In genomic region chr2:54549430-54549829, GRCh38 we compare ENCODE assay signal across 19 cellular contexts.
DNase-seq lines count a peak whose midpoint lies in the region; ATAC-seq, FAIRE-seq and TF ChIP-seq lines count a peak whose summit lies in the region.
"Had no signal": no experiment of that assay in that cellular context is flagged by ENCODE, and none has a peak within 500 bp of the region (broad histone marks: within the 10 kb centered on the region; RNA-seq: fewer than 3 reads in every experiment).

No MANE protein-coding gene starts in this region.

- H3K4me3 ChIP-seq in breast epithelium: no peak overlapping the region
- H3K4me3 ChIP-seq in H1 (ENCODE audit: extremely low read depth in 1 of 4, insufficient read depth in 2 of 4, low read depth in 3 of 4, low read length in 4 of 4): no peak overlapping the region
- no peak overlapping the region for H3K4me3 ChIP-seq in hepatocyte
- no peak overlapping the region for H3K4me3 ChIP-seq in transverse colon
- H3K4me3 ChIP-seq: MG63 had no signal

- H3K9me3 ChIP-seq in breast epithelium (no peaks in the 10 kb centered on the region), H1 (ENCODE audit: insufficient read depth in 2 of 2, low read depth in 1 of 2, low read length in 1 of 2) (no peaks in the 10 kb centered on the region), hepatocyte (ENCODE audit: low read depth) (no peaks in the 10 kb centered on the region), transverse colon (no peaks in the 10 kb centered on the region)
- H3K9me3 ChIP-seq: MG63 had no signal

- no peak overlapping the region for H2BK120ac ChIP-seq in H1 (replicated peaks; ENCODE audit: low read depth, low read length)

- no TSS peak for BruUV-seq in MCF 10A (replicated peaks; lab: Mats Ljungman, UMichigan)

- no peak overlapping the region for H3K4ac ChIP-seq in H1 (replicated peaks; ENCODE audit: insufficient read length, low read depth, low read length)

- POLR2A ChIA-PET in MCF 10A (lab: Yijun Ruan, JAX) (interaction anchor here (0.7 to 8.0 kb wide), 9 partner anchors 9 to 117 kb away, joined by 3 to 109 read pairs (median 4); no protein-coding TSS in a partner anchor), H1 (lab: Charles Lee; ENCODE audit: partially characterized antibody) (interaction anchor here (1.9 to 5.3 kb wide), 2 partner anchors 10 to 25 kb away, joined by 4 to 28 read pairs; no protein-coding TSS in a partner anchor)

- H3K4me1 ChIP-seq in breast epithelium (peaks cover 4 to 5% of the 10 kb centered on the region in 2 donors), H1 (replicated peaks in 1 of 4; ENCODE audit: control insufficient read depth in 3 of 4, insufficient read depth in 4 of 4, low read length in 3 of 4) (peaks cover 2 to 8% (median 6%) of the 10 kb centered on the region in 4 experiments; a peak in 5 of 7 replicates), hepatocyte (ENCODE audit: insufficient read depth) (peaks cover 47% of the 10 kb centered on the region), transverse colon (peaks cover 36 to 71% (median 50%) of the 10 kb centered on the region in 4 donors)

- no peak overlapping the region for H4K91ac ChIP-seq in H1 (replicated peaks; ENCODE audit: insufficient read length, low read length)

- H3K79me1 ChIP-seq in H1 (ENCODE audit: low read depth, low read length): no peaks in the 10 kb centered on the region; the same call in 1 of the 2 replicates

- H2BK12ac ChIP-seq in H1 (ENCODE audit: low read depth, low read length): no peak overlapping the region

- no peak overlapping the region for H2AK5ac ChIP-seq in H1 (ENCODE audit: low read depth, low read length)

- H3K9me2 ChIP-seq in hepatocyte (replicated peaks; ENCODE audit: insufficient read depth): no peaks in the 10 kb centered on the region

- H4K20me1 ChIP-seq in H1 (replicated peaks in 1 of 2; ENCODE audit: control insufficient read depth in 1 of 2, insufficient read depth in 2 of 2, low read length in 2 of 2) (peaks cover 0 to 2% of the 10 kb centered on the region in 2 experiments), hepatocyte (ENCODE audit: insufficient read depth, poor library complexity, severe bottlenecking) (no peaks in the 10 kb centered on the region)

- CTCF ChIA-PET in MCF 10A (lab: Yijun Ruan, JAX): interaction anchor here (1.0 to 2.3 kb wide), 6 partner anchors 9 to 156 kb away, joined by 3 to 11 read pairs (median 4); no protein-coding TSS in a partner anchor
- CTCF ChIA-PET in H1 (lab: Charles Lee; ENCODE audit: partially characterized antibody): interaction anchor here (1.3 kb wide), 1 partner anchor 47 kb away, joined by 3 read pairs; no protein-coding TSS in a partner anchor

- no peaks in the 10 kb centered on the region; the same call in 1 of the 2 replicates for H3K23me2 ChIP-seq in H1 (ENCODE audit: low read depth, low read length)

- H4K5ac ChIP-seq in H1 (ENCODE audit: insufficient read length, low read depth, low read length): no peak overlapping the region

- TF ChIP-seq POLR2A in breast epithelium (IDR thresholded peaks at IDR 0.05): no peak
- TF ChIP-seq POLR2A in H1 (IDR thresholded peaks at IDR 0.05; ENCODE audit: control extremely low read depth in 1 of 2, low read depth in 2 of 2, low read length in 2 of 2): no peak
- no peak for TF ChIP-seq POLR2A in transverse colon (IDR thresholded peaks at IDR 0.05)

- DNase-seq in breast epithelium (ENCODE audit: low spot score in 2 of 2) (no peak), MCF 10A (ENCODE audit: unreplicated experiment) (no peak), H1 (ENCODE audit: low read depth in 1 of 2, low spot score in 2 of 2) (no peak), hepatocyte (ENCODE audit: low spot score) (no peak), transverse colon (no peak), Ammon's horn (ENCODE audit: low spot score) (no peak), nephron progenitor cell (no peak)
- DNase-seq in activated T-cell treated with anti-CD3 and anti-CD28 coated beads, Interleukin-2, amount 50 U/mL, for 4 hours: no peak
- DNase-seq: 8988T, DMS53, H7, MG63, NCI-H1930, NCI-H2171 treated with DMSO at 0.1 percent for 48 hours, NCI-H510A treated with DMSO at 0.1 percent for 48 hours had no signal

- H3K27ac Mint-ChIP-seq in MCF 10A (ENCODE audit: low read depth, unreplicated experiment) (no peak overlapping the region), nephron progenitor cell (no peak overlapping the region)

- H2BK15ac ChIP-seq in H1 (ENCODE audit: low read length): 0 out of 2 replicates have a peak overlapping the region, but pooled peaks have one; percentile 11

- H3K27me3 Mint-ChIP-seq in MCF 10A (ENCODE audit: insufficient read depth, unreplicated experiment): no peaks in the 10 kb centered on the region
- H3K27me3 Mint-ChIP-seq in activated T-cell treated with anti-CD3 and anti-CD28 coated beads, Interleukin-2, amount 50 U/mL, for 4 hours (ENCODE audit: low read depth): no peaks in the 10 kb centered on the region
- H3K27me3 Mint-ChIP-seq in nephron progenitor cell (ENCODE audit: low read depth, poor library complexity): no peaks in the 10 kb centered on the region

- H3K18ac ChIP-seq in H1 (ENCODE audit: extremely low read depth, low read length): no peak overlapping the region

- H3K23ac ChIP-seq in H1 (ENCODE audit: insufficient read length): no peak overlapping the region

- H3K9ac ChIP-seq in H1 (replicated peaks in 1 of 4; ENCODE audit: extremely low read depth in 1 of 4, low read depth in 3 of 4, low read length in 3 of 4): no peak overlapping the region
- H3K9ac ChIP-seq: KMS-11 had no signal

- H3K79me2 ChIP-seq in H1 (ENCODE audit: control insufficient read depth in 1 of 2, insufficient read depth in 2 of 2, low read length in 2 of 2) (no peaks in the 10 kb centered on the region), hepatocyte (peaks cover 81% of the 10 kb centered on the region)

- FAIRE-seq in H1 (lab: Jason Lieb, UNC): no peak
- FAIRE-seq: GM18507, HepG2 had no signal

- no peak overlapping the region for H2BK20ac ChIP-seq in H1 (ENCODE audit: low read length)

- no peak for ATAC-seq in activated T-cell treated with anti-CD3 and anti-CD28 coated beads, Interleukin-2, amount 50 U/mL, for 4 hours
- ATAC-seq: HepG2 had no signal

- intact Hi-C loops in breast epithelium (cut with DNase I; ENCODE audit: low total_unique reads) (no loop called here), MCF 10A (cut with micrococcal nuclease) (no loop called here), transverse colon (cut with DNase I; ENCODE audit: low total_unique reads) (no loop called here)

- H3K36me3 ChIP-seq in breast epithelium (no peaks in the 10 kb centered on the region), H1 (ENCODE audit: control insufficient read depth in 2 of 4, insufficient read depth in 4 of 4, low read length in 3 of 4) (no peaks in the 10 kb centered on the region), hepatocyte (replicated peaks; ENCODE audit: insufficient read depth, low read depth) (no peaks in the 10 kb centered on the region), transverse colon (no peaks in the 10 kb centered on the region)

- no peaks in the 10 kb centered on the region for H3K27me3 ChIP-seq in breast epithelium
- no peaks in the 10 kb centered on the region for H3K27me3 ChIP-seq in H1 (replicated peaks in 1 of 4; ENCODE audit: control insufficient read depth in 3 of 4, extremely low read depth in 1 of 4, insufficient read depth in 3 of 4, low read length in 3 of 4)
- no peaks in the 10 kb centered on the region for H3K27me3 ChIP-seq in hepatocyte
- H3K27me3 ChIP-seq in transverse colon: no peaks in the 10 kb centered on the region
- H3K27me3 ChIP-seq: MG63 had no signal

- H4K8ac ChIP-seq in H1 (ENCODE audit: extremely low read depth, insufficient read depth, low read length): no peak overlapping the region

- H3K4me1 Mint-ChIP-seq in MCF 10A (ENCODE audit: insufficient read depth, unreplicated experiment): peaks cover 29% of the 10 kb centered on the region
- peaks cover 1% of the 10 kb centered on the region for H3K4me1 Mint-ChIP-seq in activated T-cell treated with anti-CD3 and anti-CD28 coated beads, Interleukin-2, amount 50 U/mL, for 4 hours (ENCODE audit: low read depth)
- H3K4me1 Mint-ChIP-seq in nephron progenitor cell: peaks cover 5% of the 10 kb centered on the region

- peak overlapping the region; percentile 34 to 69 for H3K27ac ChIP-seq in breast epithelium
- H3K27ac ChIP-seq in H1 (ENCODE audit: low read depth, low read length): no peak overlapping the region
- peak overlapping the region; percentile 88 for H3K27ac ChIP-seq in hepatocyte
- peak overlapping the region; percentile 56 to 80 (median 70) for H3K27ac ChIP-seq in transverse colon
- H3K27ac ChIP-seq: C4-2B, KMS-11 had no signal

- H2BK5ac ChIP-seq in H1 (ENCODE audit: low read depth, low read length): no peak overlapping the region

- no peak for TF ChIP-seq EP300 in H1 (IDR thresholded peaks at IDR 0.05; ENCODE audit: borderline replicate concordance in 1 of 2, low read depth in 2 of 2, low read length in 2 of 2)
- TF ChIP-seq EP300 in transverse colon (IDR thresholded peaks at IDR 0.05; ENCODE audit: low read depth): no peak

- H3K14ac ChIP-seq in H1 (ENCODE audit: insufficient read length): no peak overlapping the region

- WGBS in H1 (ENCODE audit: extremely low coverage in 1 of 2, insufficient coverage in 1 of 2, insufficient read length in 1 of 2, insufficient replicate concordance in 2 of 2, low coverage in 1 of 2, low lambda C conversion rate in 2 of 2, missing lambda C conversion rate in 1 of 2), 2 experiments: 88% methylated on average over 3 of the region's 3 CpGs; no CpG with 5 or more reads in 1 of the 2 experiments
- WGBS in hepatocyte (ENCODE audit: low lambda C conversion rate, missing lambda C conversion rate): 71% methylated on average over 3 of the region's 3 CpGs
- 83 to 100% methylated on average over 1 to 3 of the region's 3 CpGs for WGBS in transverse colon (ENCODE audit: low coverage in 1 of 2), 2 donors

- H3K4me2 ChIP-seq in H1 (ENCODE audit: insufficient read depth in 1 of 2, low read depth in 2 of 2, low read length in 2 of 2): no peak overlapping the region
- H3K4me2 ChIP-seq in hepatocyte: peak overlapping the region; percentile 23
- H3K4me2 ChIP-seq: KMS-11 had no signal

- H3K56ac ChIP-seq in H1 (replicated peaks; ENCODE audit: insufficient read length, low read depth, low read length): no peak overlapping the region

- no peak for TF ChIP-seq RAD21 in H1 (IDR thresholded peaks at IDR 0.05 in 1 of 2, conservative IDR thresholded peaks at IDR 0.05 in 1 of 2; ENCODE audit: low read depth in 2 of 2, low read length in 2 of 2)

- H3K36me3 Mint-ChIP-seq in MCF 10A (ENCODE audit: insufficient read depth, unreplicated experiment) (no peaks in the 10 kb centered on the region), nephron progenitor cell (ENCODE audit: low read depth) (no peaks in the 10 kb centered on the region)
- no peaks in the 10 kb centered on the region for H3K36me3 Mint-ChIP-seq in activated T-cell treated with anti-CD3 and anti-CD28 coated beads, Interleukin-2, amount 50 U/mL, for 4 hours (ENCODE audit: insufficient read depth)

- in situ Hi-C loops in transverse colon (cut with MboI; ENCODE audit: low pct_ligation_motif_present in 1 of 4, low pct_unique_long_range_greater_than_20kb in 1 of 4, low sequenced_read_pairs in 3 of 4): no loop called here

- no peak overlapping the region for H2AFZ ChIP-seq in H1 (ENCODE audit: low read length)
- no peak overlapping the region for H2AFZ ChIP-seq in hepatocyte

- H3K4me3 Mint-ChIP-seq in MCF 10A (ENCODE audit: unreplicated experiment): no peak overlapping the region
- H3K4me3 Mint-ChIP-seq in activated T-cell treated with anti-CD3 and anti-CD28 coated beads, Interleukin-2, amount 50 U/mL, for 4 hours: no peak overlapping the region
- no peak overlapping the region for H3K4me3 Mint-ChIP-seq in nephron progenitor cell

- no peaks in the 10 kb centered on the region for H3K9me3 Mint-ChIP-seq in MCF 10A (ENCODE audit: unreplicated experiment)
- no peaks in the 10 kb centered on the region for H3K9me3 Mint-ChIP-seq in activated T-cell treated with anti-CD3 and anti-CD28 coated beads, Interleukin-2, amount 50 U/mL, for 4 hours
- H3K9me3 Mint-ChIP-seq in nephron progenitor cell: no peaks in the 10 kb centered on the region

- no peak for TF ChIP-seq CTCF in breast epithelium (IDR thresholded peaks at IDR 0.05)
- TF ChIP-seq CTCF in MCF 10A (IDR thresholded peaks at IDR 0.05; ENCODE audit: unreplicated experiment): no peak
- TF ChIP-seq CTCF in H1 (IDR thresholded peaks at IDR 0.05; ENCODE audit: control extremely low read depth in 1 of 3, insufficient read depth in 1 of 3, low read depth in 1 of 3, low read length in 3 of 3): no peak
- TF ChIP-seq CTCF in hepatocyte (IDR thresholded peaks at IDR 0.05; ENCODE audit: poor library complexity): no peak
- TF ChIP-seq CTCF in transverse colon (IDR thresholded peaks at IDR 0.05): no peak
- TF ChIP-seq CTCF in nephron progenitor cell (IDR thresholded peaks at IDR 0.05): no peak
